In the genomic region with DNA sequence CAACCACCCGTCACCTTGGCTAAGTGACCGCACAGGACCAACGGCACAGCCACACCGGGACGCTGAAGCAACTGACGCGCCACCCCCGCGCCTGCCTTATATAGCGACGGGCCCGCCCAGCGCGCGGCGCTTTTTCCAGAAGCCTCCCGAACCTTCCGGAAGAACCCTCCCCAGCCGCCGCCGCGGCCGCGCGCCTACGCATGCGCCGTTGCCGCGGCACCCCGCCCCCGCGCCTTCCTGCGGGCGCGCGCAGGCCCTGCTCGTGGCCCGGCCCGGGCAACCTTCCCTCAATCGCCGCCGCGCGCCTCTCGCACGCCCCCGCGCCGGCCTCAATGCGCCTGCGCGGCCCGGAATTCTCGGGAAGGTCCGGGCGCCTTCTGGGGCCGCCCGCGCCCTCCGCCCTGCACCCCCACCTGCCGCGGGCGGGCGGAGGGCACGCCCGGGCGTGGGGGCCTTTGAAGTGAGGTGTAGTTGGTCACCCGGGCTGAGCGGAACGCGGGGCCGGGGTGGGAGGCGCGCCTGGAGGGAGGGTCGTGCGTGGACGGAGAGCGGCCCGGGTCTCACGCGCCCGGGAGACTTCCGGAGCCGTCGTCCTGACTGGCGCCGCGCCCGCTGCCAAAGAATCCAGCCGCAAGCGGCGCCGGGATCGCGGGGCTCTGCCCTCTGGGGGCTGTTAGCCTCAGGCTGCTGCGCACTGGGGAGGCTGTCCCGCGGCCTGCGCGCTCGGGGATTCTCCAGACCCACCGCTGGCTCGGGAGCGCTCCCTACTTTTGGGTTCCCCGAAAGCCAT, we compare ENCODE assay signal across 1 cellular context.
TF ChIP-seq lines count a peak whose summit lies in the region.

A gene (minus strand): TSS at position 73 of the 790 bp plus-strand sequence. CDS start 666 bp downstream, outside the sequence.

TF ChIP-seq in A549, 52 proteins besides CTCF, POLR2A, EP300 and RAD21 (continued from another document):
- TF ChIP-seq, protein P1, sequence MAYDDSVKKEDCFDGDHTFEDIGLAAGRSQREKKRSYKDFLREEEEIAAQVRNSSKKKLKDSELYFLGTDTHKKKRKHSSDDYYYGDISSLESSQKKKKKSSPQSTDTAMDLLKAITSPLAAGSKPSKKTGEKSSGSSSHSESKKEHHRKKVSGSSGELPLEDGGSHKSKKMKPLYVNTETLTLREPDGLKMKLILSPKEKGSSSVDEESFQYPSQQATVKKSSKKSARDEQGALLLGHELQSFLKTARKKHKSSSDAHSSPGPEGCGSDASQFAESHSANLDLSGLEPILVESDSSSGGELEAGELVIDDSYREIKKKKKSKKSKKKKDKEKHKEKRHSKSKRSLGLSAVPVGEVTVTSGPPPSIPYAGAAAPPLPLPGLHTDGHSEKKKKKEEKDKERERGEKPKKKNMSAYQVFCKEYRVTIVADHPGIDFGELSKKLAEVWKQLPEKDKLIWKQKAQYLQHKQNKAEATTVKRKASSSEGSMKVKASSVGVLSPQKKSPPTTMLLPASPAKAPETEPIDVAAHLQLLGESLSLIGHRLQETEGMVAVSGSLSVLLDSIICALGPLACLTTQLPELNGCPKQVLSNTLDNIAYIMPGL (CRISPR knock-in tag; IDR thresholded peaks at IDR 0.05; ENCODE audit: borderline replicate concordance) = 0 out of 2 replicates have a peak, but pooled peaks have one; percentile 23
- TF ChIP-seq FOSL2 (IDR thresholded peaks at IDR 0.05) = no peak
- no peak for TF ChIP-seq FOSL2 (CRISPR knock-in tag; IDR thresholded peaks at IDR 0.05)
- no peak for TF ChIP-seq POLR2AphosphoS2 (conservative IDR thresholded peaks at IDR 0.05; ENCODE audit: low read length)
- TF ChIP-seq, protein P2, sequence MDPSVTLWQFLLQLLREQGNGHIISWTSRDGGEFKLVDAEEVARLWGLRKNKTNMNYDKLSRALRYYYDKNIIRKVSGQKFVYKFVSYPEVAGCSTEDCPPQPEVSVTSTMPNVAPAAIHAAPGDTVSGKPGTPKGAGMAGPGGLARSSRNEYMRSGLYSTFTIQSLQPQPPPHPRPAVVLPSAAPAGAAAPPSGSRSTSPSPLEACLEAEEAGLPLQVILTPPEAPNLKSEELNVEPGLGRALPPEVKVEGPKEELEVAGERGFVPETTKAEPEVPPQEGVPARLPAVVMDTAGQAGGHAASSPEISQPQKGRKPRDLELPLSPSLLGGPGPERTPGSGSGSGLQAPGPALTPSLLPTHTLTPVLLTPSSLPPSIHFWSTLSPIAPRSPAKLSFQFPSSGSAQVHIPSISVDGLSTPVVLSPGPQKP (IDR thresholded peaks at IDR 0.05; ENCODE audit: low read depth, low read length) = no peak
- TF ChIP-seq PHF8 (IDR thresholded peaks at IDR 0.05; ENCODE audit: borderline replicate concordance, low read depth) = peak; percentile 83; the same call in 1 of the 2 replicates
- TF ChIP-seq JUN (IDR thresholded peaks at IDR 0.05) = peak; percentile 91 to 98
- TF ChIP-seq NFE2L2 (conservative IDR thresholded peaks at IDR 0.05; ENCODE audit: low read length) = no peak
- no peak for TF ChIP-seq EHF (CRISPR knock-in tag; IDR thresholded peaks at IDR 0.05)
- peak; percentile 49; the same call in 1 of the 2 replicates for TF ChIP-seq GATA3 (IDR thresholded peaks at IDR 0.05; ENCODE audit: borderline replicate concordance)
- TF ChIP-seq FOXS1 (CRISPR knock-in tag; IDR thresholded peaks at IDR 0.05) = no peak
- TF ChIP-seq JUNB (IDR thresholded peaks at IDR 0.05) = no peak
- TF ChIP-seq SREBF2 (IDR thresholded peaks at IDR 0.05) = no peak
- TF ChIP-seq, protein P3, sequence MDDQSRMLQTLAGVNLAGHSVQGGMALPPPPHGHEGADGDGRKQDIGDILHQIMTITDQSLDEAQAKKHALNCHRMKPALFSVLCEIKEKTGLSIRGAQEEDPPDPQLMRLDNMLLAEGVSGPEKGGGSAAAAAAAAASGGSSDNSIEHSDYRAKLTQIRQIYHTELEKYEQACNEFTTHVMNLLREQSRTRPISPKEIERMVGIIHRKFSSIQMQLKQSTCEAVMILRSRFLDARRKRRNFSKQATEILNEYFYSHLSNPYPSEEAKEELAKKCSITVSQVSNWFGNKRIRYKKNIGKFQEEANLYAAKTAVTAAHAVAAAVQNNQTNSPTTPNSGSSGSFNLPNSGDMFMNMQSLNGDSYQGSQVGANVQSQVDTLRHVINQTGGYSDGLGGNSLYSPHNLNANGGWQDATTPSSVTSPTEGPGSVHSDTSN (IDR thresholded peaks at IDR 0.05) = peak; percentile 67; the same call in 1 of the 2 replicates
- TF ChIP-seq ZFP36 (IDR thresholded peaks at IDR 0.05; ENCODE audit: borderline replicate concordance, partially characterized antibody) = no peak
- no peak for TF ChIP-seq MAZ (IDR thresholded peaks at IDR 0.05; ENCODE audit: borderline replicate concordance, low read depth, low read length)
- TF ChIP-seq HOXB5 (CRISPR knock-in tag; IDR thresholded peaks at IDR 0.05) = peak; percentile 37; the same call in 1 of the 2 replicates
- peak; percentile 11; the same call in 1 of the 2 replicates for TF ChIP-seq ZSCAN20 (CRISPR knock-in tag; IDR thresholded peaks at IDR 0.05)
- TF ChIP-seq TP53 (CRISPR knock-in tag; IDR thresholded peaks at IDR 0.05) = 0 out of 2 replicates have a peak, but pooled peaks have one; percentile 11
- no peak for TF ChIP-seq RARB (CRISPR knock-in tag; IDR thresholded peaks at IDR 0.05)
- TF ChIP-seq KDM1A (IDR thresholded peaks at IDR 0.05; ENCODE audit: low read depth) = no peak
- TF ChIP-seq, protein P4, sequence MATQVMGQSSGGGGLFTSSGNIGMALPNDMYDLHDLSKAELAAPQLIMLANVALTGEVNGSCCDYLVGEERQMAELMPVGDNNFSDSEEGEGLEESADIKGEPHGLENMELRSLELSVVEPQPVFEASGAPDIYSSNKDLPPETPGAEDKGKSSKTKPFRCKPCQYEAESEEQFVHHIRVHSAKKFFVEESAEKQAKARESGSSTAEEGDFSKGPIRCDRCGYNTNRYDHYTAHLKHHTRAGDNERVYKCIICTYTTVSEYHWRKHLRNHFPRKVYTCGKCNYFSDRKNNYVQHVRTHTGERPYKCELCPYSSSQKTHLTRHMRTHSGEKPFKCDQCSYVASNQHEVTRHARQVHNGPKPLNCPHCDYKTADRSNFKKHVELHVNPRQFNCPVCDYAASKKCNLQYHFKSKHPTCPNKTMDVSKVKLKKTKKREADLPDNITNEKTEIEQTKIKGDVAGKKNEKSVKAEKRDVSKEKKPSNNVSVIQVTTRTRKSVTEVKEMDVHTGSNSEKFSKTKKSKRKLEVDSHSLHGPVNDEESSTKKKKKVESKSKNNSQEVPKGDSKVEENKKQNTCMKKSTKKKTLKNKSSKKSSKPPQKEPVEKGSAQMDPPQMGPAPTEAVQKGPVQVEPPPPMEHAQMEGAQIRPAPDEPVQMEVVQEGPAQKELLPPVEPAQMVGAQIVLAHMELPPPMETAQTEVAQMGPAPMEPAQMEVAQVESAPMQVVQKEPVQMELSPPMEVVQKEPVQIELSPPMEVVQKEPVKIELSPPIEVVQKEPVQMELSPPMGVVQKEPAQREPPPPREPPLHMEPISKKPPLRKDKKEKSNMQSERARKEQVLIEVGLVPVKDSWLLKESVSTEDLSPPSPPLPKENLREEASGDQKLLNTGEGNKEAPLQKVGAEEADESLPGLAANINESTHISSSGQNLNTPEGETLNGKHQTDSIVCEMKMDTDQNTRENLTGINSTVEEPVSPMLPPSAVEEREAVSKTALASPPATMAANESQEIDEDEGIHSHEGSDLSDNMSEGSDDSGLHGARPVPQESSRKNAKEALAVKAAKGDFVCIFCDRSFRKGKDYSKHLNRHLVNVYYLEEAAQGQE (IDR thresholded peaks at IDR 0.05) = no peak; the same call in 1 of the 2 replicates
- TF ChIP-seq, protein P5, sequence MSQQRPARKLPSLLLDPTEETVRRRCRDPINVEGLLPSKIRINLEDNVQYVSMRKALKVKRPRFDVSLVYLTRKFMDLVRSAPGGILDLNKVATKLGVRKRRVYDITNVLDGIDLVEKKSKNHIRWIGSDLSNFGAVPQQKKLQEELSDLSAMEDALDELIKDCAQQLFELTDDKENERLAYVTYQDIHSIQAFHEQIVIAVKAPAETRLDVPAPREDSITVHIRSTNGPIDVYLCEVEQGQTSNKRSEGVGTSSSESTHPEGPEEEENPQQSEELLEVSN (IDR thresholded peaks at IDR 0.05; ENCODE audit: borderline replicate concordance, low read depth) = peak; percentile 74
- no peak for TF ChIP-seq CBX8 (IDR thresholded peaks at IDR 0.05)
- no peak for TF ChIP-seq NPAS2 (CRISPR knock-in tag; IDR thresholded peaks at IDR 0.05; ENCODE audit: borderline replicate concordance)
- no peak for TF ChIP-seq HOXB13 (CRISPR knock-in tag; IDR thresholded peaks at IDR 0.05; ENCODE audit: low read depth)
- no peak for TF ChIP-seq ZC3H11A (IDR thresholded peaks at IDR 0.05)
- peak; percentile 73; the same call in 1 of the 2 replicates for TF ChIP-seq MYC (IDR thresholded peaks at IDR 0.05; ENCODE audit: borderline replicate concordance, low read length)
- 0 out of 2 replicates have a peak, but pooled peaks have one; percentile 8 for TF ChIP-seq RFX5 (IDR thresholded peaks at IDR 0.05)
TF ChIP-seq in A549: peak in this region for 16.
